ENCODE assay signal across 16 cellular contexts in the genomic region with DNA sequence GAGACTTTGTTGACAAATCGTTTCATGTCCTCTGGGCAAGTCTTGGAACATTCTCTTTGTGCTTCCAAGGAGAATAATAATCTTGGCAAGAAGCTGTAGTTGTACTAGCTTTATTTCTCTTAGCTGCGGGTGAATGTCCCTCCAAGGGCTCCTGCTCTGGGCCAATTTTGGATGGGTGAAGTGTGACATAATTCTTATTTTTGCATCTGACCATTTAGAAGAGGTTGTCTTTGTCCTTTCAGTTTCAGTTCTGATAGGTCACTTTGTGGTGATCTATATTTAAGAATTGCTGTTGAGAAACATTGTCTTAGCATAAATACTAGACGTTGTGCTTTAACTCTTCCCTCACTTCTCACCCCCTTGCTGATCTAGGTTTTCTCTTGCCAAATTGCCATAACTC.
DNase-seq lines count a peak whose midpoint lies in the region; ATAC-seq and TF ChIP-seq lines count a peak whose summit lies in the region.
"Had no signal": no experiment of that assay in that cellular context is flagged by ENCODE, and none has a peak within 500 bp of the region (broad histone marks: within the 10 kb centered on the region; RNA-seq: fewer than 3 reads in every experiment).

No MANE protein-coding gene starts in this region.

- H4K8ac ChIP-seq in mesenchymal stem cell (ENCODE audit: low read length): no peak overlapping the region

- no peak for TF ChIP-seq CTCF in GM20000 (IDR thresholded peaks at IDR 0.05; ENCODE audit: extremely low read depth, missing control alignments)
- TF ChIP-seq CTCF in thyroid gland (IDR thresholded peaks at IDR 0.05): no peak

- H3K27ac ChIP-seq in caudate nucleus (ENCODE audit: low read depth, low read length) (peak overlapping the region; percentile 26), mesenchymal stem cell (ENCODE audit: low read length, poor library complexity, severe bottlenecking) (no peak overlapping the region), thyroid gland (peak overlapping the region in 2 of 3 donors; percentile 5 to 55)
- H3K27ac ChIP-seq: RWPE1 had no signal

- H2BK120ac ChIP-seq in mesenchymal stem cell (ENCODE audit: low read depth, low read length): no peak overlapping the region

- H3K18ac ChIP-seq in mesenchymal stem cell (ENCODE audit: low read depth in 1 of 2, low read length in 2 of 2): no peak overlapping the region

- intact Hi-C loops in thyroid gland (cut with DNase I): no loop called here

- no peak for TF ChIP-seq POLR2A in thyroid gland (IDR thresholded peaks at IDR 0.05)

- no peak overlapping the region for H3K14ac ChIP-seq in mesenchymal stem cell (ENCODE audit: low read length in 2 of 2)

- no peak overlapping the region for H2BK5ac ChIP-seq in mesenchymal stem cell (ENCODE audit: low read depth, low read length, poor library complexity, severe bottlenecking)

- no peak for ATAC-seq in activated CD4-positive, CD25-positive, alpha-beta regulatory T cell treated with anti-CD3 and anti-CD28 coated beads, Interleukin-2, amount 50 U/mL, for 24 hours
- ATAC-seq: esophagus mucosa; naive thymus-derived CD8-positive, alpha-beta T cell; T-cell had no signal

- H3K4me1 ChIP-seq in mesenchymal stem cell (ENCODE audit: control insufficient read depth, insufficient read depth, low read depth, low read length) (no peaks in the 10 kb centered on the region), thyroid gland (peaks cover 0 to 2% of the 10 kb centered on the region in 2 donors)

- no peaks in the 10 kb centered on the region for H3K79me1 ChIP-seq in mesenchymal stem cell (replicated peaks; ENCODE audit: low read length, poor library complexity, severe bottlenecking)

- no peak overlapping the region for H3K23ac ChIP-seq in mesenchymal stem cell (ENCODE audit: low read length in 2 of 2)

- WGBS in mesenchymal stem cell: 73% methylated on average over 2 of the region's 3 CpGs
- 21 to 27% methylated on average over 3 of the region's 3 CpGs for WGBS in thyroid gland, 2 donors

- no peak overlapping the region for H2AFZ ChIP-seq in mesenchymal stem cell (ENCODE audit: low read depth, low read length)

- no peak overlapping the region for H2BK12ac ChIP-seq in mesenchymal stem cell (ENCODE audit: low read length in 2 of 2)

- peak overlapping the region; percentile 19 for H3K9ac ChIP-seq in mesenchymal stem cell (ENCODE audit: low read length)

- no peak overlapping the region for H3K4ac ChIP-seq in mesenchymal stem cell (ENCODE audit: low read depth in 1 of 2, low read length in 2 of 2)

- H2BK15ac ChIP-seq in mesenchymal stem cell (ENCODE audit: low read depth, poor library complexity, severe bottlenecking): no peak overlapping the region

- H3K9me3 ChIP-seq in mesenchymal stem cell (ENCODE audit: control insufficient read depth, low read length): no peaks in the 10 kb centered on the region
- H3K9me3 ChIP-seq in thyroid gland: no peaks in the 10 kb centered on the region

- H3K36me3 ChIP-seq in mesenchymal stem cell (ENCODE audit: control insufficient read depth in 1 of 2, insufficient read depth in 2 of 2, low read depth in 1 of 2, low read length in 2 of 2): no peaks in the 10 kb centered on the region
- H3K36me3 ChIP-seq in thyroid gland: no peaks in the 10 kb centered on the region

- H2AK5ac ChIP-seq in mesenchymal stem cell (ENCODE audit: low read length, severe bottlenecking): no peak overlapping the region

- DNase-seq in GM20000 (ENCODE audit: low spot score) (peak; percentile 12), caudate nucleus (lab: John Stamatoyannopoulos, UW) (peak in 1 of 61 donors; percentile 7), mesenchymal stem cell (no peak), thyroid gland (peak; percentile 38 to 60), NCI-H510A treated with DMSO at 0.1 percent for 48 hours (lab: John Stamatoyannopoulos, UW) (no peak), inferior parietal cortex (ENCODE audit: extremely low spot score) (no peak)
- DNase-seq: activated B cell treated with CpG ODN at 0.5 μM for 24 hours; C1 segment of cervical spinal cord; dorsolateral prefrontal cortex; naive thymus-derived CD8-positive, alpha-beta T cell; NCI-H2029 treated with DMSO at 0.1 percent for 48 hours; NCI-H526 treated with DMSO at 0.1 percent for 48 hours; T-cell had no signal

- peak overlapping the region in 1 of 2 experiments; percentile 61 for H3K4me3 ChIP-seq in mesenchymal stem cell (ENCODE audit: insufficient read depth in 1 of 2, low read depth in 1 of 2, low read length in 2 of 2)
- no peak overlapping the region for H3K4me3 ChIP-seq in thyroid gland (replicated peaks in 1 of 3)

- H4K91ac ChIP-seq in mesenchymal stem cell (ENCODE audit: low read length): no peak overlapping the region

- no peak overlapping the region for H3K4me2 ChIP-seq in mesenchymal stem cell (ENCODE audit: low read length, poor library complexity, severe bottlenecking)

- H3K27me3 ChIP-seq in mesenchymal stem cell (ENCODE audit: control insufficient read depth in 1 of 2, insufficient read depth in 1 of 2, low read length in 2 of 2) (no peaks in the 10 kb centered on the region), thyroid gland (no peaks in the 10 kb centered on the region)

Comparison
In these comparisons a context has a peak if more than half of its experiments do, and no peak if none do; other contexts are left out.
1. DNase-seq: peak in GM20000 (single experiment) and thyroid gland (2 of 2); none in mesenchymal stem cell (single experiment), NCI-H510A treated with DMSO at 0.1 percent for 48 hours (single experiment) and inferior parietal cortex (single experiment).